ENCODE assay signal across 24 cellular contexts in genomic region chr7:100804681-100805431, GRCh38. TPM values are rescaled to one million over a fixed set of nuclear protein-coding genes. Genes with fewer than 3 reads are reported as not detected.
DNase-seq lines count a peak whose midpoint lies in the region; ATAC-seq, FAIRE-seq and TF ChIP-seq lines count a peak whose summit lies in the region.
"Had no signal": no experiment of that assay in that cellular context is flagged by ENCODE, and none has a peak within 500 bp of the region (broad histone marks: within the 10 kb centered on the region; RNA-seq: fewer than 3 reads in every experiment).

No MANE protein-coding gene starts in this region.

- TF ChIP-seq POLR2A in breast epithelium (IDR thresholded peaks at IDR 0.05): no peak
- no peak for TF ChIP-seq POLR2A in transverse colon (IDR thresholded peaks at IDR 0.05)

- H3K4me1 ChIP-seq in breast epithelium (peaks cover 0 to 20% of the 10 kb centered on the region in 2 donors), mammary epithelial cell (ENCODE audit: insufficient read depth, low read length) (peaks cover 41% of the 10 kb centered on the region), astrocyte (ENCODE audit: insufficient read depth, low read length) (peaks cover 22% of the 10 kb centered on the region), mesodermal cell (ENCODE audit: control insufficient read depth, insufficient read depth, low read length, poor library complexity, severe bottlenecking) (peaks cover 40% of the 10 kb centered on the region), transverse colon (peaks cover 20 to 36% (median 24%) of the 10 kb centered on the region in 4 donors)
- no peaks in the 10 kb centered on the region for H3K4me1 ChIP-seq in effector memory CD4-positive, alpha-beta T cell (ENCODE audit: control insufficient read depth, insufficient read depth, low read length, poor library complexity, severe bottlenecking)
- H3K4me1 ChIP-seq: ascending aorta had no signal

- H2AFZ ChIP-seq in mammary epithelial cell (ENCODE audit: low read depth, low read length) (no peak overlapping the region), astrocyte (ENCODE audit: low read depth, low read length) (no peak overlapping the region)
- H2AFZ ChIP-seq: neural progenitor cell had no signal

- dilution Hi-C loops in mammary epithelial cell (cut with HindIII; ENCODE audit: low sequenced_read_pairs): loop anchor here (5.0 kb wide), 1 partner anchor 38 kb away; no protein-coding TSS in a partner anchor

- H3K36me3 Mint-ChIP-seq in astrocyte (ENCODE audit: low read depth, unreplicated experiment): peaks cover 34% of the 10 kb centered on the region
- H3K36me3 Mint-ChIP-seq: activated CD8-positive, alpha-beta memory T cell treated with anti-CD3 and anti-CD28 coated beads, Interleukin-2, amount 10 ng/mL, durations not matched to agents 7 days and 5 days had no signal

- H3K27ac ChIP-seq in breast epithelium (peak overlapping the region; percentile 59 to 86), mammary epithelial cell (ENCODE audit: insufficient read depth, low read depth, low read length) (no peak overlapping the region), astrocyte (ENCODE audit: low read depth, low read length) (no peak overlapping the region), mesodermal cell (ENCODE audit: low read depth, low read length, severe bottlenecking) (peak overlapping the region; percentile 33), transverse colon (peak overlapping the region; percentile 70 to 79 (median 72))
- H3K27ac ChIP-seq in effector memory CD4-positive, alpha-beta T cell (ENCODE audit: insufficient read depth, low read length, poor library complexity, severe bottlenecking): no peak overlapping the region
- H3K27ac ChIP-seq: ascending aorta, neural progenitor cell, tibial artery had no signal

- H4K20me1 ChIP-seq in mammary epithelial cell (ENCODE audit: insufficient read depth, low read length) (no peaks in the 10 kb centered on the region), astrocyte (ENCODE audit: insufficient read depth, low read length) (peaks cover 24% of the 10 kb centered on the region)

- no peak overlapping the region for H3K27ac Mint-ChIP-seq in astrocyte (ENCODE audit: unreplicated experiment)
- H3K27ac Mint-ChIP-seq: activated CD4-positive, alpha-beta T cell treated with anti-CD3 and anti-CD28 coated beads, Interleukin-2, amount 10 ng/mL, durations not matched to agents 24 days and 14 days; activated CD8-positive, alpha-beta memory T cell treated with anti-CD3 and anti-CD28 coated beads, Interleukin-2, amount 10 ng/mL, durations not matched to agents 7 days and 5 days; activated naive CD4-positive, alpha-beta T cell treated with anti-CD3 and anti-CD28 coated beads, Interleukin-2, amount 50 U/mL, for 24 hours; neural progenitor cell; T-helper 1 cell treated with Interleukin-12 subunit alpha and Interleukin-12 subunit beta and Interleukin-4 antibody, amounts not matched to agents 30 μg/mL and 1 μg/mL, for 36 hours had no signal

- no peak for FAIRE-seq in astrocyte (lab: Jason Lieb, UNC)

- CTCF ChIA-PET in mammary epithelial cell (lab: Charles Lee; ENCODE audit: low non-redundant PET): no interaction called here

- no peaks in the 10 kb centered on the region for H3K9me3 ChIP-seq in breast epithelium
- H3K9me3 ChIP-seq in mammary epithelial cell (replicated peaks; ENCODE audit: insufficient read depth, low read length): no peaks in the 10 kb centered on the region
- no peaks in the 10 kb centered on the region for H3K9me3 ChIP-seq in astrocyte (ENCODE audit: insufficient read depth, low read depth, low read length)
- no peaks in the 10 kb centered on the region for H3K9me3 ChIP-seq in mesodermal cell (ENCODE audit: control insufficient read depth, low read length)
- H3K9me3 ChIP-seq in transverse colon: no peaks in the 10 kb centered on the region
- no peaks in the 10 kb centered on the region for H3K9me3 ChIP-seq in effector memory CD4-positive, alpha-beta T cell (ENCODE audit: control insufficient read depth, low read length)
- H3K9me3 ChIP-seq: ascending aorta, tibial artery had no signal

- H3K27me3 Mint-ChIP-seq in astrocyte (ENCODE audit: low read depth, unreplicated experiment): no peaks in the 10 kb centered on the region
- H3K27me3 Mint-ChIP-seq: activated CD4-positive, alpha-beta T cell treated with anti-CD3 and anti-CD28 coated beads, Interleukin-2, amount 10 ng/mL, durations not matched to agents 24 days and 14 days; activated naive CD4-positive, alpha-beta T cell treated with anti-CD3 and anti-CD28 coated beads, Interleukin-2, amount 50 U/mL, for 24 hours had no signal

- intact Hi-C loops in breast epithelium (cut with DNase I; ENCODE audit: low total_unique reads): no loop called here
- intact Hi-C loops in mammary epithelial cell (cut with micrococcal nuclease): no loop called here
- intact Hi-C loops in transverse colon (cut with DNase I; ENCODE audit: low total_unique reads): no loop called here

- peaks cover 20% of the 10 kb centered on the region for H3K4me1 Mint-ChIP-seq in astrocyte (ENCODE audit: low read depth, unreplicated experiment)
- H3K4me1 Mint-ChIP-seq: activated naive CD4-positive, alpha-beta T cell treated with anti-CD3 and anti-CD28 coated beads, Interleukin-2, amount 50 U/mL, for 24 hours had no signal

- H3K4me3 ChIP-seq in breast epithelium (no peak overlapping the region), mammary epithelial cell (replicated peaks in 1 of 3; ENCODE audit: insufficient read depth in 1 of 3, low read depth in 2 of 3, low read length in 3 of 3) (no peak overlapping the region), astrocyte (ENCODE audit: insufficient read depth, low read depth, low read length) (no peak overlapping the region), mesodermal cell (ENCODE audit: extremely low read depth, insufficient read depth, low read length, poor library complexity, severe bottlenecking) (no peak overlapping the region), transverse colon (no peak overlapping the region)
- no peak overlapping the region for H3K4me3 ChIP-seq in effector memory CD4-positive, alpha-beta T cell (ENCODE audit: insufficient read depth, low read depth, low read length, poor library complexity, severe bottlenecking)
- H3K4me3 ChIP-seq: ascending aorta, neural progenitor cell, tibial artery had no signal

- in situ Hi-C loops in mammary epithelial cell (cut with MboI; ENCODE audit: low sequenced_read_pairs in 2 of 2) (no loop called here), transverse colon (cut with MboI; ENCODE audit: low pct_ligation_motif_present in 1 of 4, low pct_unique_long_range_greater_than_20kb in 1 of 4, low sequenced_read_pairs in 3 of 4) (loop anchor here in 1 of 4 donors (5.0 kb wide), 1 partner anchor 47 kb away; the partner anchor contains the start of gene SLC12A9)

- no TSS peak for BruUV-seq in mammary epithelial cell (replicated peaks; lab: Mats Ljungman, UMichigan)

- H3K27me3 ChIP-seq in breast epithelium (no peaks in the 10 kb centered on the region), mammary epithelial cell (ENCODE audit: insufficient read depth, low read length) (no peaks in the 10 kb centered on the region), astrocyte (ENCODE audit: insufficient read depth, low read length) (no peaks in the 10 kb centered on the region), transverse colon (no peaks in the 10 kb centered on the region)
- peaks cover 3% of the 10 kb centered on the region for H3K27me3 ChIP-seq in effector memory CD4-positive, alpha-beta T cell (replicated peaks; ENCODE audit: control insufficient read depth, insufficient read depth, low read length, poor library complexity, severe bottlenecking)
- H3K27me3 ChIP-seq: ascending aorta, neural progenitor cell had no signal

- TF ChIP-seq EP300 in transverse colon (IDR thresholded peaks at IDR 0.05; ENCODE audit: low read depth): no peak

- no peak for ATAC-seq in HG03457 (IDR thresholded peaks at IDR 0.05; ENCODE audit: unreplicated experiment)
- ATAC-seq: activated CD8-positive, alpha-beta memory T cell treated with anti-CD3 and anti-CD28 coated beads, Interleukin-2, amount 10 ng/mL, durations not matched to agents 7 days and 5 days; stimulated activated naive CD8-positive, alpha-beta T cell treated with anti-CD3 and anti-CD28 coated beads, Interleukin-15, Interleukin-2, amounts not matched to agents 100 U/mL and 50 U/mL, for 24 hours had no signal

- DNase-seq in breast epithelium (ENCODE audit: low spot score in 2 of 2) (peak in 1 of 2 donors; percentile 60), mammary epithelial cell (no peak), astrocyte (ENCODE audit: low read depth) (no peak), transverse colon (no peak), SIG-M5 treated with dmso at 0.1 percent for 504 hours (lab: John Stamatoyannopoulos, UW; ENCODE audit: unreplicated experiment) (no peak)
- DNase-seq in effector memory CD4-positive, alpha-beta T cell: no peak
- DNase-seq: 8988T; activated CD4-positive, alpha-beta T cell treated with anti-CD3 and anti-CD28 coated beads, Interleukin-2, amount 10 ng/mL, durations not matched to agents 24 days and 14 days; activated CD8-positive, alpha-beta memory T cell treated with anti-CD3 and anti-CD28 coated beads, Interleukin-2, amount 10 ng/mL, durations not matched to agents 7 days and 5 days; effector CD8-positive, alpha-beta T cell; midbrain; NCI-H1105; NCI-H2081; NCI-H446 treated with DMSO at 0.1 percent for 48 hours; SIG-M5; stimulated activated CD4-positive, alpha-beta T cell treated with anti-CD3 and anti-CD28 coated beads, Interleukin-2, amount 100 ng/mL, for 48 hours; stimulated activated naive CD8-positive, alpha-beta T cell treated with anti-CD3 and anti-CD28 coated beads, Interleukin-15, Interleukin-2, amounts not matched to agents 100 U/mL and 50 U/mL, for 24 hours; tibial artery had no signal

- TF ChIP-seq CTCF in breast epithelium (IDR thresholded peaks at IDR 0.05) (no peak), mammary epithelial cell (conservative IDR thresholded peaks at IDR 0.05 in 1 of 2, IDR thresholded peaks at IDR 0.05 in 1 of 2; ENCODE audit: extremely low read depth in 1 of 2, insufficient read depth in 1 of 2, low read depth in 1 of 2, low read length in 2 of 2) (no peak), astrocyte (IDR thresholded peaks at IDR 0.05; ENCODE audit: insufficient read depth, low read depth, low read length) (no peak), transverse colon (IDR thresholded peaks at IDR 0.05) (no peak)

- H3K9me3 Mint-ChIP-seq in astrocyte (ENCODE audit: unreplicated experiment): peaks cover 2% of the 10 kb centered on the region
- H3K9me3 Mint-ChIP-seq: activated CD4-positive, alpha-beta T cell treated with anti-CD3 and anti-CD28 coated beads, Interleukin-2, amount 10 ng/mL, durations not matched to agents 24 days and 14 days; activated naive CD4-positive, alpha-beta T cell treated with anti-CD3 and anti-CD28 coated beads, Interleukin-2, amount 50 U/mL, for 24 hours; neural progenitor cell; T-helper 1 cell treated with Interleukin-12 subunit alpha and Interleukin-12 subunit beta and Interleukin-4 antibody, amounts not matched to agents 30 μg/mL and 1 μg/mL, for 36 hours had no signal

- H3K36me3 ChIP-seq in breast epithelium (no peaks in the 10 kb centered on the region), mammary epithelial cell (ENCODE audit: insufficient read depth, low read length) (peaks cover 34% of the 10 kb centered on the region), astrocyte (ENCODE audit: insufficient read depth, low read length) (peaks cover 17% of the 10 kb centered on the region), mesodermal cell (ENCODE audit: control insufficient read depth, insufficient read depth, low read length) (peaks cover 80% of the 10 kb centered on the region), transverse colon (peaks cover 0 to 6% (median 0%) of the 10 kb centered on the region in 4 donors)
- no peaks in the 10 kb centered on the region for H3K36me3 ChIP-seq in effector memory CD4-positive, alpha-beta T cell (ENCODE audit: control insufficient read depth, insufficient read depth, low read length)
- H3K36me3 ChIP-seq: ascending aorta, neural progenitor cell had no signal

- H3K4me3 Mint-ChIP-seq in astrocyte (ENCODE audit: unreplicated experiment): peak overlapping the region; percentile 47
- H3K4me3 Mint-ChIP-seq: activated CD4-positive, alpha-beta T cell treated with anti-CD3 and anti-CD28 coated beads, Interleukin-2, amount 10 ng/mL, durations not matched to agents 24 days and 14 days; activated CD8-positive, alpha-beta memory T cell treated with anti-CD3 and anti-CD28 coated beads, Interleukin-2, amount 10 ng/mL, durations not matched to agents 7 days and 5 days; activated naive CD4-positive, alpha-beta T cell treated with anti-CD3 and anti-CD28 coated beads, Interleukin-2, amount 50 U/mL, for 24 hours; neural progenitor cell; T-helper 1 cell treated with Interleukin-12 subunit alpha and Interleukin-12 subunit beta and Interleukin-4 antibody, amounts not matched to agents 30 μg/mL and 1 μg/mL, for 36 hours had no signal

- H3K79me2 ChIP-seq in mammary epithelial cell (ENCODE audit: insufficient read depth, low read length) (peaks cover 6% of the 10 kb centered on the region), astrocyte (ENCODE audit: insufficient read depth, low read length) (no peaks in the 10 kb centered on the region)

- WGBS in mammary epithelial cell (ENCODE audit: low coverage, missing lambda C conversion rate): 73% methylated on average over 12 of the region's 22 CpGs
- 95 to 97% methylated on average over 18 to 19 of the region's 22 CpGs for WGBS in mesodermal cell (ENCODE audit: insufficient coverage in 2 of 2), 2 experiments
- 82 to 83% methylated on average over 6 to 22 of the region's 22 CpGs for WGBS in transverse colon (ENCODE audit: low coverage in 1 of 2), 2 donors

- H3K9ac ChIP-seq in mammary epithelial cell (ENCODE audit: insufficient read depth, low read length) (no peak overlapping the region), astrocyte (ENCODE audit: low read length) (no peak overlapping the region)
- H3K9ac ChIP-seq: neural progenitor cell had no signal

- H3K4me2 ChIP-seq in mammary epithelial cell (ENCODE audit: insufficient read depth, low read depth, low read length): no peak overlapping the region
- no peak overlapping the region for H3K4me2 ChIP-seq in astrocyte (ENCODE audit: low read length)
- H3K4me2 ChIP-seq: neural progenitor cell had no signal

RNA-seq across cellular contexts. Expression of gene EPHB4, which starts 22.5 kb away (rescaled TPM):
- total RNA-seq in breast epithelium: 10 to 100 TPM; 21.4 to 64.9 (median 31.8) TPM
- 10 to 100 TPM; 75.0 to 81.0 TPM for total RNA-seq in mammary epithelial cell
- polyA plus RNA-seq in mammary epithelial cell: 71.4 TPM
- 145 TPM for polyA minus RNA-seq in mammary epithelial cell
- 62.4 and 73.6 TPM in 2 replicates for total RNA-seq in astrocyte
- 80.4 TPM for polyA plus RNA-seq in mesodermal cell (2013, experiment 1 of 2)
- 63.6 TPM for polyA plus RNA-seq in mesodermal cell (2013, experiment 2 of 2)
- total RNA-seq in transverse colon: 10 to 100 TPM; 23.2 to 95.5 (median 43.5) TPM

RNA-seq across cellular contexts. Expression of gene SLC12A9, which starts 47.7 kb away (rescaled TPM):
- total RNA-seq in breast epithelium (10 to 100 TPM; 13.3 to 18.0 (median 16.7) TPM), mammary epithelial cell (10 to 100 TPM; 11.7 to 31.0 TPM), astrocyte (26.7 and 30.5 TPM in 2 replicates), transverse colon (10 to 100 TPM; 21.0 to 46.2 (median 23.1) TPM)
- polyA plus RNA-seq in mammary epithelial cell: 11.5 TPM
- polyA minus RNA-seq in mammary epithelial cell: 18.6 TPM
- polyA plus RNA-seq in mesodermal cell (2013, experiment 1 of 2): 16.4 TPM
- 14.7 TPM for polyA plus RNA-seq in mesodermal cell (2013, experiment 2 of 2)

Comparison
In these comparisons a context has a peak if more than half of its experiments do, and no peak if none do; other contexts are left out.
1. H3K27ac ChIP-seq: peak in breast epithelium (2 of 2), mesodermal cell (single experiment) and transverse colon (4 of 4); none in mammary epithelial cell (single experiment), astrocyte (single experiment) and effector memory CD4-positive, alpha-beta T cell (single experiment).